ENCODE assay signal across 8 cellular contexts in the genomic region with DNA sequence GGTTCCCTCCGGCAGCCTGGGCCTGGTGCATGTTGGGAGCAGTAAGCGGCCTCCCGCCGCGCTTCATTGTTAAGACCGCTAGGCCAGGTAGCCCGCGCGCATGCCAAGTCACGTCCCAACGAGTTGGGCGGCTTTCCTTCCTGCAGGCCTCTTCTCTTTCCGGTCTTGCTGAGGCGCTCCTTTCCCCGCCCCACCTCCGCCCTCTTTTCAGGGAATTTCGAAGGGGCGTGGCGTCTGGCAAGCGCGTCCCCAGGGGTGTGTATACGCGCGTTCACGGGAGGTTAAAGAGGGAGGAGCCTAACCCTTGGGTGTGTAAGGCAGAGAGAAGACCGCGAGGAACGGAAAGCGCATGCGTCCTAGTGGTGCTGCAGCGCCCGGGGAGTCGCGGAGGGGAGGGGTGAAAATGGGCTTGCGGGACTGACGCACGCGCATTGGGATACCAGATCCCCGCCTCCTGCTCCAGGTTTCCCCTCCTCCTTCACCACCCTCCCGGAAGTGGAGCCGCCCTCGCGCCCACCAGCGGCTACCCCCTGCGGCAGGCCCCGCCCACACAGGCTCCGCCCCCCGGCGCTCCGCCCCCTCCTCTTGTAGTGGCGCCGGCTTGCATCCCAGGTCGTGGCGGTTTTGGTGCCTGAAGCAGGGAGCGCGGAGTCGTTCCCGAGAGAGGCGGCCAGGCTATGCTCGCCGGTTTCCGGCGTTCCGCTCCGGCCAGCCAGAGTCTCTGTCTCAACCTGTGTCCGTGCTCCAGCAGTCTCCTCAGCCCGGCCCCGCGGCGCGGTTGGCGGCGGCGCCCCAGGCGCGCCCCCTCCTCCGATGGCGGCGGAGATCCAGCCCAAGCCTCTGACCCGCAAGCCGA. TPM values are rescaled to one million over a fixed set of nuclear protein-coding genes. Genes with fewer than 3 reads are reported as not detected.
DNase-seq lines count a peak whose midpoint lies in the region; ATAC-seq and TF ChIP-seq lines count a peak whose summit lies in the region.

A gene with protein sequence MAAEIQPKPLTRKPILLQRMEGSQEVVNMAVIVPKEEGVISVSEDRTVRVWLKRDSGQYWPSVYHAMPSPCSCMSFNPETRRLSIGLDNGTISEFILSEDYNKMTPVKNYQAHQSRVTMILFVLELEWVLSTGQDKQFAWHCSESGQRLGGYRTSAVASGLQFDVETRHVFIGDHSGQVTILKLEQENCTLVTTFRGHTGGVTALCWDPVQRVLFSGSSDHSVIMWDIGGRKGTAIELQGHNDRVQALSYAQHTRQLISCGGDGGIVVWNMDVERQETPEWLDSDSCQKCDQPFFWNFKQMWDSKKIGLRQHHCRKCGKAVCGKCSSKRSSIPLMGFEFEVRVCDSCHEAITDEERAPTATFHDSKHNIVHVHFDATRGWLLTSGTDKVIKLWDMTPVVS (plus strand): TSS at position 588 of the 856 bp plus-strand sequence. CDS start 226 bp downstream, at position 814.

- peak within 1 kb of the TSS; percentile 94 for H3K4me3 Mint-ChIP-seq in natural killer cell

- no peaks in the 10 kb centered on the region for H3K36me3 Mint-ChIP-seq in natural killer cell

- no peaks in the 10 kb centered on the region for H3K27me3 ChIP-seq in RWPE2 (ENCODE audit: insufficient read depth, poor library complexity, severe bottlenecking)

- TF ChIP-seq CTCF in RWPE2 (IDR thresholded peaks at IDR 0.05; ENCODE audit: poor library complexity, severe bottlenecking), result peak; percentile 23
- TF ChIP-seq CTCF in natural killer cell (IDR thresholded peaks at IDR 0.05), result no peak

- DNase-seq in EL, result peak; percentile 100
- peak; percentile 98 for DNase-seq in H4 (ENCODE audit: low spot score)
- peak; percentile 99 for DNase-seq in LoVo (ENCODE audit: low spot score)
- DNase-seq in RWPE2 (ENCODE audit: low spot score), result peak; percentile 99
- peak; percentile 99 for DNase-seq in activated T-helper 9 cell treated with anti-CD3 and anti-CD28 coated beads, Interleukin-2, amount 50 U/mL, for 16 hours (ENCODE audit: low read depth)
- DNase-seq in fibroblast of peridontal ligament (ENCODE audit: extremely low read depth), result peak; percentile 100
- peak; percentile 99 for DNase-seq in natural killer cell
- peak; percentile 99 for DNase-seq in stimulated activated naive CD4-positive, alpha-beta T cell treated with Interleukin-2 at 50 U/mL for 16 hours (lab: John Stamatoyannopoulos, UW)

- ATAC-seq in RWPE2 (ENCODE audit: low read depth) (peak; percentile 85), natural killer cell (peak; percentile 82 to 95 (median 84))

- H3K4me1 ChIP-seq in RWPE2 (ENCODE audit: insufficient read depth, poor library complexity, severe bottlenecking), result peaks cover 35% of the 10 kb centered on the region

- peaks cover 26 to 35% of the 10 kb centered on the region in 2 donors for H3K4me1 Mint-ChIP-seq in natural killer cell

- intact Hi-C loops in natural killer cell (cut with micrococcal nuclease), result loop anchor here (1.0 to 10.0 kb wide), 5 partner anchors 61 to 428 kb away; a partner anchor contains a TSS

- H3K4me3 ChIP-seq in RWPE2 (ENCODE audit: severe bottlenecking), result peak within 1 kb of the TSS; percentile 91

- H3K36me3 ChIP-seq in RWPE2 (ENCODE audit: low read depth), result peaks cover 17% of the 10 kb centered on the region

- H3K27ac Mint-ChIP-seq in natural killer cell, result peak within 1 kb of the TSS; percentile 88 to 90

- no peaks in the 10 kb centered on the region for H3K27me3 Mint-ChIP-seq in natural killer cell (ENCODE audit: low read depth in 2 of 2)

- H3K9me3 ChIP-seq in RWPE2 (ENCODE audit: severe bottlenecking), result no peaks in the 10 kb centered on the region

- peak within 1 kb of the TSS; percentile 97 for H3K27ac ChIP-seq in RWPE2 (ENCODE audit: poor library complexity, severe bottlenecking)

- no peaks in the 10 kb centered on the region for H3K9me3 Mint-ChIP-seq in natural killer cell

RNA-seq across cellular contexts. Expression of the gene that starts here (rescaled TPM):
- 0.68 and 1.3 TPM in 2 replicates for total RNA-seq in H4 (2014; rRNA removed; shearing (Covaris generic))
- total RNA-seq in natural killer cell, result 10 to 100 TPM; 29.5 to 32.1 (median 31.3) TPM

Comparison
In these comparisons a context has a peak if more than half of its experiments do, and no peak if none do; other contexts are left out.
1. Peak in every context shown above with its lines: DNase-seq, ATAC-seq, H3K4me3 ChIP-seq and H3K27ac ChIP-seq.
2. RNA of the gene that starts here (total RNA-seq): 29.5 to 32.1 TPM in natural killer cell; 0.68 to 1.3 TPM in H4; every median in the first group is over 10 times any median in the second.